2 cellular contexts compared by ENCODE assay signal in the genomic region with DNA sequence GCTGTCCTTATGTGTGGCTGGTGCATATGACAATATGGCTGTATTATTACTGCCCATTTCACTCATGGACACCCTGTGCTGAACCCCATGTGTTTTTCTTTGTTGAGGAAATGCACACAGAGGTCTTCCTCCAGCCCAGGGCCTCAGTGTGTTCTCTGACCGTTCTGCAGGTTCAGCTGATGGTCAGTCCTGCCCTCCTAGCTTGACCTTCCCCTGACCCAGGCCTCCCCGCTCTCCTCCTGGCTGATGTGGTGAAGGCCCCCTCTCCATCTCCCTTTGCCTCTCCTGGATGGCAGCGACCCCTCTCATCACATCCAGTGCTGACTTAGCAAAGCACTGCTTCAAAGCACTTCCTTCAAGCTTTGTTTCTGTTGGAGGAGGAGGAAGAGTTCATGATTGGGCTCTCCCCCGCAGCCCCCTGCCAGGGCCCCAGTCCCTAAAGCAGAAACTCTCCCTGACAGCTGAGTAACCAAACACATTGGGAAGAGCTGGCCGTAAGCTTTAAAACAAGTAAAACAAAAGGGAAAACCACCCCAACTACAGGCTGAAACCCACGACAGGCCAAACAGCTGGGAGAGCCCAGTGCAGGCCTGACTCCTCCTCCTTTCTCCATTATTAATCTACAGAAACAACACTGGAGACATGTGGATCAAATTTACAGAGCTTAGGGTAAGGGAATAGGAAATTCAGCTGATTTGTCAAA.
A peak's percentile ranks its signal among the peaks of the same experiment; 100 is the strongest.
TF ChIP-seq lines count a peak whose summit lies in the region.

No MANE protein-coding gene starts in this region.

TF ChIP-seq in GM23338, 12 proteins besides CTCF, POLR2A, EP300 and RAD21 (continued from another document and continues in another):
- TF ChIP-seq ETS1 (IDR thresholded peaks at IDR 0.05) (no peak), CREB1 (CRISPR knock-in tag; IDR thresholded peaks at IDR 0.05; ENCODE audit: low read depth) (no peak), ZNF114 (CRISPR knock-in tag; IDR thresholded peaks at IDR 0.05) (no peak), EZH2 (IDR thresholded peaks at IDR 0.05; ENCODE audit: low read depth, unreplicated experiment) (no peak), POLR2AphosphoS5 (IDR thresholded peaks at IDR 0.05; ENCODE audit: low read depth) (no peak), NANOG (IDR thresholded peaks at IDR 0.05; ENCODE audit: borderline replicate concordance) (no peak), EZH2phosphoT487 (IDR thresholded peaks at IDR 0.05; ENCODE audit: unreplicated experiment) (no peak)
- TF ChIP-seq, protein P1, sequence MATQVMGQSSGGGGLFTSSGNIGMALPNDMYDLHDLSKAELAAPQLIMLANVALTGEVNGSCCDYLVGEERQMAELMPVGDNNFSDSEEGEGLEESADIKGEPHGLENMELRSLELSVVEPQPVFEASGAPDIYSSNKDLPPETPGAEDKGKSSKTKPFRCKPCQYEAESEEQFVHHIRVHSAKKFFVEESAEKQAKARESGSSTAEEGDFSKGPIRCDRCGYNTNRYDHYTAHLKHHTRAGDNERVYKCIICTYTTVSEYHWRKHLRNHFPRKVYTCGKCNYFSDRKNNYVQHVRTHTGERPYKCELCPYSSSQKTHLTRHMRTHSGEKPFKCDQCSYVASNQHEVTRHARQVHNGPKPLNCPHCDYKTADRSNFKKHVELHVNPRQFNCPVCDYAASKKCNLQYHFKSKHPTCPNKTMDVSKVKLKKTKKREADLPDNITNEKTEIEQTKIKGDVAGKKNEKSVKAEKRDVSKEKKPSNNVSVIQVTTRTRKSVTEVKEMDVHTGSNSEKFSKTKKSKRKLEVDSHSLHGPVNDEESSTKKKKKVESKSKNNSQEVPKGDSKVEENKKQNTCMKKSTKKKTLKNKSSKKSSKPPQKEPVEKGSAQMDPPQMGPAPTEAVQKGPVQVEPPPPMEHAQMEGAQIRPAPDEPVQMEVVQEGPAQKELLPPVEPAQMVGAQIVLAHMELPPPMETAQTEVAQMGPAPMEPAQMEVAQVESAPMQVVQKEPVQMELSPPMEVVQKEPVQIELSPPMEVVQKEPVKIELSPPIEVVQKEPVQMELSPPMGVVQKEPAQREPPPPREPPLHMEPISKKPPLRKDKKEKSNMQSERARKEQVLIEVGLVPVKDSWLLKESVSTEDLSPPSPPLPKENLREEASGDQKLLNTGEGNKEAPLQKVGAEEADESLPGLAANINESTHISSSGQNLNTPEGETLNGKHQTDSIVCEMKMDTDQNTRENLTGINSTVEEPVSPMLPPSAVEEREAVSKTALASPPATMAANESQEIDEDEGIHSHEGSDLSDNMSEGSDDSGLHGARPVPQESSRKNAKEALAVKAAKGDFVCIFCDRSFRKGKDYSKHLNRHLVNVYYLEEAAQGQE (IDR thresholded peaks at IDR 0.05; ENCODE audit: unreplicated experiment) = no peak

TF ChIP-seq in PFSK-1, 5 proteins besides CTCF, POLR2A, EP300 and RAD21 (continued from another document):
- TF ChIP-seq, protein P1 (IDR thresholded peaks at IDR 0.05; ENCODE audit: insufficient read depth in 1 of 2, low read depth in 2 of 2, low read length in 2 of 2) = peak in 1 of 2 experiments; percentile 22; a peak in 1 of 4 replicates
- TF ChIP-seq TAF1 (IDR thresholded peaks at IDR 0.05; ENCODE audit: borderline replicate concordance, insufficient read depth, low read length) (peak; percentile 13; the same call in 1 of the 2 replicates), FOXP2 (optimal IDR thresholded peaks at IDR 0.05; ENCODE audit: borderline replicate concordance, extremely low read depth, extremely low read length, insufficient read depth) (no peak), POLR2AphosphoS5 (IDR thresholded peaks at IDR 0.05; ENCODE audit: low read depth, low read length) (no peak)
